Comparison of ENCODE assay signal across 25 cellular contexts in genomic region chr2:225170162-225170561, GRCh38.
"Had no signal": no experiment of that assay in that cellular context is flagged by ENCODE, and none has a peak within 500 bp of the region (broad histone marks: within the 10 kb centered on the region; RNA-seq: fewer than 3 reads in every experiment).

No MANE protein-coding gene starts in this region.

- ATAC-seq: foreskin keratinocyte, gastroesophageal sphincter, heart left ventricle, left colon, left lobe of liver, left ventricle myocardium superior, lower lobe of right lung, mucosa of descending colon had no signal

- H3K9me3 ChIP-seq: esophagus muscularis mucosa, gastroesophageal sphincter, heart left ventricle, lower lobe of right lung, mucosa of descending colon had no signal

- H2AFZ ChIP-seq: hepatocyte had no signal

- H3K4me2 ChIP-seq: hepatocyte had no signal

- H3K4me1 ChIP-seq: esophagus muscularis mucosa, foreskin keratinocyte, gastroesophageal sphincter, heart left ventricle, lower lobe of right lung had no signal

- DNase-seq: dermis blood vessel endothelial cell; dorsolateral prefrontal cortex; effector CD4-positive, alpha-beta T cell; effector memory CD4-positive, alpha-beta T cell; foreskin keratinocyte; heart left ventricle; hypothalamus; immature natural killer cell; islet precursor cell; kidney; kidney glomerular epithelial cell; left colon; left ventricle myocardium superior; lower lobe of right lung; mesenchymal stem cell; mucosa of descending colon; naive B cell had no signal

- FAIRE-seq: colon, endothelial cell of umbilical vein, frontal cortex, kidney had no signal

- H3K79me2 ChIP-seq: hepatocyte had no signal

- H3K36me3 ChIP-seq: esophagus muscularis mucosa, gastroesophageal sphincter, heart left ventricle, lower lobe of right lung had no signal

- H3K27me3 ChIP-seq: esophagus muscularis mucosa, gastroesophageal sphincter, hepatocyte had no signal

- H3K4me3 ChIP-seq: coronary artery, dorsolateral prefrontal cortex, esophagus muscularis mucosa, gastroesophageal sphincter, heart left ventricle, hepatocyte, lower lobe of right lung, mucosa of descending colon had no signal

- H3K27ac ChIP-seq: coronary artery, dorsolateral prefrontal cortex, esophagus muscularis mucosa, foreskin keratinocyte, gastroesophageal sphincter, heart left ventricle, hepatocyte, lower lobe of right lung had no signal
